ENCODE assay signal across 24 cellular contexts in genomic region chr11:47969401-47969800, GRCh38. TPM values are rescaled to one million over a fixed set of nuclear protein-coding genes. Genes with fewer than 3 reads are reported as not detected.
DNase-seq lines count a peak whose midpoint lies in the region; ATAC-seq and TF ChIP-seq lines count a peak whose summit lies in the region.
"Had no signal": no experiment of that assay in that cellular context is flagged by ENCODE, and none has a peak within 500 bp of the region (broad histone marks: within the 10 kb centered on the region; RNA-seq: fewer than 3 reads in every experiment).

No MANE protein-coding gene starts in this region.

- ATAC-seq in esophagus mucosa (peak; percentile 56), HG02884 (IDR thresholded peaks at IDR 0.05; ENCODE audit: unreplicated experiment) (no peak)
- no peak for ATAC-seq in activated T-cell treated with anti-CD3 and anti-CD28 coated beads, Interleukin-2, amount 50 U/mL, for 4 hours
- ATAC-seq: GM12878, HCT116 had no signal

- H3K9me3 Mint-ChIP-seq in nephron progenitor cell, result no peaks in the 10 kb centered on the region
- no peaks in the 10 kb centered on the region for H3K9me3 Mint-ChIP-seq in activated T-cell treated with anti-CD3 and anti-CD28 coated beads, Interleukin-2, amount 50 U/mL, for 4 hours
- H3K9me3 Mint-ChIP-seq: CD8-positive, alpha-beta memory T cell had no signal

- H3K36me3 Mint-ChIP-seq in nephron progenitor cell (ENCODE audit: low read depth), result no peaks in the 10 kb centered on the region
- H3K36me3 Mint-ChIP-seq in activated T-cell treated with anti-CD3 and anti-CD28 coated beads, Interleukin-2, amount 50 U/mL, for 4 hours (ENCODE audit: insufficient read depth), result no peaks in the 10 kb centered on the region
- H3K36me3 Mint-ChIP-seq: CD14-positive monocyte; CD8-positive, alpha-beta memory T cell had no signal

- H3K27me3 Mint-ChIP-seq in nephron progenitor cell (ENCODE audit: low read depth, poor library complexity), result peaks cover 6% of the 10 kb centered on the region
- H3K27me3 Mint-ChIP-seq in activated T-cell treated with anti-CD3 and anti-CD28 coated beads, Interleukin-2, amount 50 U/mL, for 4 hours (ENCODE audit: low read depth), result no peaks in the 10 kb centered on the region

- peak; percentile 73 for DNase-seq in OCI-M1 (lab: John Stamatoyannopoulos, UW)
- no peak for DNase-seq in nephron progenitor cell
- no peak for DNase-seq in activated T-cell treated with anti-CD3 and anti-CD28 coated beads, Interleukin-2, amount 50 U/mL, for 4 hours
- DNase-seq in HuH-7.5 (ENCODE audit: low spot score), result no peak
- DNase-seq in germinal center (ENCODE audit: low spot score), result no peak
- DNase-seq: BE2C; CD8-positive, alpha-beta memory T cell; DMS 273 treated with DMSO at 0.1 percent for 48 hours; DMS79; EL; GDM1; Karpas-422; NCI-H1092; NCI-H1417 treated with DMSO at 0.1 percent for 48 hours; NCI-H1694 treated with DMSO at 0.1 percent for 48 hours; NCI-H2081; NCI-H2227 treated with DMSO at 0.1 percent for 48 hours; NCI-H69; SIG-M5 had no signal

- H3K4me3 Mint-ChIP-seq in nephron progenitor cell, result no peak overlapping the region
- no peak overlapping the region for H3K4me3 Mint-ChIP-seq in activated T-cell treated with anti-CD3 and anti-CD28 coated beads, Interleukin-2, amount 50 U/mL, for 4 hours
- H3K4me3 Mint-ChIP-seq: CD14-positive monocyte; CD8-positive, alpha-beta memory T cell had no signal

- peaks cover 33% of the 10 kb centered on the region for H3K4me1 Mint-ChIP-seq in nephron progenitor cell
- H3K4me1 Mint-ChIP-seq in activated T-cell treated with anti-CD3 and anti-CD28 coated beads, Interleukin-2, amount 50 U/mL, for 4 hours (ENCODE audit: low read depth), result peaks cover 3% of the 10 kb centered on the region

- TF ChIP-seq CTCF in nephron progenitor cell (IDR thresholded peaks at IDR 0.05), result no peak

- H3K27ac Mint-ChIP-seq in nephron progenitor cell, result peak overlapping the region; percentile 42

RNA-seq across cellular contexts. Expression of gene PTPRJ, which starts 11.0 kb away (rescaled TPM):
- 2.0 TPM for total RNA-seq in esophagus mucosa
- 10 to 100 TPM; 13.8 to 22.3 (median 19.0) TPM for total RNA-seq in activated T-cell treated with anti-CD3 and anti-CD28 coated beads, Interleukin-2, amount 50 U/mL, for 4 hours
